17 cellular contexts compared by ENCODE assay signal in genomic region chr4:183154701-183155391, GRCh38. TPM values are rescaled to one million over a fixed set of nuclear protein-coding genes. Genes with fewer than 3 reads are reported as not detected.
A peak's percentile ranks its signal among the peaks of the same experiment; 100 is the strongest.
DNase-seq lines count a peak whose midpoint lies in the region; ATAC-seq, FAIRE-seq and TF ChIP-seq lines count a peak whose summit lies in the region.
"Had no signal": no experiment of that assay in that cellular context is flagged by ENCODE, and none has a peak within 500 bp of the region (broad histone marks: within the 10 kb centered on the region; RNA-seq: fewer than 3 reads in every experiment).

No MANE protein-coding gene starts in this region.

- H3K79me1 ChIP-seq in neuronal stem cell (ENCODE audit: low read depth, low read length), result no peaks in the 10 kb centered on the region

- DNase-seq in amniotic epithelial cell (ENCODE audit: low read depth) (peak; percentile 43), kidney (no peak), neuronal stem cell (ENCODE audit: low spot score) (no peak), T-helper 2 cell (no peak), DMS79 (lab: John Stamatoyannopoulos, UW) (no peak)
- DNase-seq: activated CD4-positive, alpha-beta T cell treated with anti-CD3 and anti-CD28 coated beads, Interleukin-2, amount 50 U/mL, for 4 hours; activated T-cell treated with anti-CD3 and anti-CD28 coated beads, Interleukin-2, amount 50 U/mL, for 4 hours; AML-193; natural killer cell; NCI-H1694 treated with DMSO at 0.1 percent for 48 hours; NCI-H524 treated with DMSO at 0.1 percent for 48 hours had no signal

- H3K23ac ChIP-seq in neuronal stem cell (ENCODE audit: low read depth, low read length, poor library complexity), result no peak overlapping the region

- no peaks in the 10 kb centered on the region for H3K9me3 ChIP-seq in HEK293 (ENCODE audit: control insufficient read depth, insufficient read depth, low read depth, low read length)
- H3K9me3 ChIP-seq in kidney (ENCODE audit: control insufficient read depth in 1 of 2, low read length in 2 of 2), result no peaks in the 10 kb centered on the region
- H3K9me3 ChIP-seq in neuronal stem cell (replicated peaks in 1 of 2; ENCODE audit: control insufficient read depth in 2 of 2, insufficient read depth in 1 of 2, low read depth in 1 of 2, low read length in 2 of 2), result no peaks in the 10 kb centered on the region

- POLR2A ChIA-PET in HEK293 (lab: Yijun Ruan, JAX), result no interaction called here

- H3K4me3 ChIP-seq in HEK293 (ENCODE audit: low read depth, low read length) (no peak overlapping the region), kidney (ENCODE audit: low read length in 2 of 2) (peak overlapping the region in 1 of 2 donors; percentile 37), neuronal stem cell (ENCODE audit: low read length in 2 of 2) (no peak overlapping the region)

- H2BK15ac ChIP-seq in neuronal stem cell (ENCODE audit: low read length), result no peak overlapping the region

- WGBS in neuronal stem cell (ENCODE audit: extremely low coverage in 2 of 2, insufficient read length in 2 of 2, insufficient replicate concordance in 1 of 2), 2 donors, result no CpG with 5 or more reads among the region's 10 CpGs

- ATAC-seq in GM19328 (IDR thresholded peaks at IDR 0.05; ENCODE audit: unreplicated experiment) (no peak), HG02678 (IDR thresholded peaks at IDR 0.05; ENCODE audit: unreplicated experiment) (no peak)
- ATAC-seq: activated T-cell treated with anti-CD3 and anti-CD28 coated beads, Interleukin-2, amount 50 U/mL, for 4 hours; HCT116; natural killer cell; SK-N-SH treated with all-trans-retinoic acid at 6 μM for 48 hours had no signal

- H3K27ac ChIP-seq in HEK293 (ENCODE audit: extremely low read depth, low read depth, low read length) (no peak overlapping the region), kidney (ENCODE audit: low read depth in 2 of 2, low read length in 2 of 2) (peak overlapping the region in 1 of 2 donors; percentile 8), neuronal stem cell (replicated peaks; ENCODE audit: low read length) (peak overlapping the region; percentile 5)

- no peak overlapping the region for H3K14ac ChIP-seq in neuronal stem cell (ENCODE audit: low read length)

- H3K4ac ChIP-seq in neuronal stem cell (ENCODE audit: low read length), result no peak overlapping the region

- CTCF ChIA-PET in HEK293 (lab: Yijun Ruan, JAX), result no interaction called here

- H3K36me3 ChIP-seq in HEK293 (ENCODE audit: control insufficient read depth in 2 of 2, insufficient read depth in 1 of 2, low read length in 2 of 2), result no peaks in the 10 kb centered on the region
- no peaks in the 10 kb centered on the region for H3K36me3 ChIP-seq in kidney (ENCODE audit: control insufficient read depth in 1 of 2, insufficient read depth in 2 of 2, low read length in 2 of 2)
- H3K36me3 ChIP-seq in neuronal stem cell (replicated peaks in 1 of 2; ENCODE audit: control insufficient read depth in 2 of 2, insufficient read depth in 2 of 2, low read length in 2 of 2), result no peaks in the 10 kb centered on the region

- H2AK5ac ChIP-seq in neuronal stem cell (ENCODE audit: low read depth, low read length), result no peak overlapping the region

- no peak overlapping the region for H3K4me2 ChIP-seq in neuronal stem cell (ENCODE audit: insufficient read depth, low read length, poor library complexity, severe bottlenecking)

- H2BK5ac ChIP-seq in neuronal stem cell (ENCODE audit: low read length), result no peak overlapping the region

- H4K91ac ChIP-seq in neuronal stem cell (ENCODE audit: low read depth, low read length, poor library complexity), result no peak overlapping the region

- H2BK120ac ChIP-seq in neuronal stem cell (ENCODE audit: low read depth, low read length), result no peak overlapping the region

- no peak overlapping the region for H2BK12ac ChIP-seq in neuronal stem cell (ENCODE audit: low read length)

- no peak overlapping the region for H4K8ac ChIP-seq in neuronal stem cell (ENCODE audit: low read depth, low read length)

- H3K18ac ChIP-seq in neuronal stem cell (ENCODE audit: low read length), result no peak overlapping the region

- H3K9ac ChIP-seq in kidney (ENCODE audit: low read length in 2 of 2) (peak overlapping the region in 1 of 2 donors; percentile 7), neuronal stem cell (ENCODE audit: low read depth, low read length, poor library complexity) (no peak overlapping the region)

- intact Hi-C loops in kidney (cut with DNase I), result no loop called here

- H3K4me1 ChIP-seq in HEK293 (ENCODE audit: control insufficient read depth, insufficient read depth, low read length) (0 out of 2 replicates have a peak, but pooled peaks cover 2% of the 10 kb centered on the region), kidney (ENCODE audit: control insufficient read depth in 1 of 2, insufficient read depth in 1 of 2, low read depth in 1 of 2, low read length in 2 of 2) (peaks cover 7 to 15% of the 10 kb centered on the region in 2 donors), neuronal stem cell (ENCODE audit: control insufficient read depth in 2 of 2, insufficient read depth in 1 of 2, low read depth in 1 of 2, low read length in 2 of 2) (peaks cover 4 to 10% of the 10 kb centered on the region in 2 donors)

- no peak for TF ChIP-seq CTCF in HEK293 (tag by site-specific recombination; IDR thresholded peaks at IDR 0.05)
- peak; percentile 4 for TF ChIP-seq CTCF in kidney (IDR thresholded peaks at IDR 0.05; ENCODE audit: borderline replicate concordance, extremely low read depth, insufficient read depth)

- H3K27me3 ChIP-seq in neuronal stem cell (ENCODE audit: control insufficient read depth in 3 of 3, insufficient read depth in 3 of 3, low read depth in 1 of 3, low read length in 3 of 3), result no peaks in the 10 kb centered on the region

- H2AFZ ChIP-seq in neuronal stem cell (ENCODE audit: low read length), result no peak overlapping the region

- FAIRE-seq in kidney (lab: Jason Lieb, UNC), result no peak
- FAIRE-seq: TTC549 had no signal

TF ChIP-seq in HEK293, 187 proteins besides CTCF, POLR2A, EP300 and RAD21:
- TF ChIP-seq ZNF776 (tag by site-specific recombination; IDR thresholded peaks at IDR 0.05; ENCODE audit: borderline replicate concordance) (no peak), ZNF596 (tag by site-specific recombination; IDR thresholded peaks at IDR 0.05) (peak; percentile 86), ZNF146 (tag by site-specific recombination; IDR thresholded peaks at IDR 0.05) (no peak), ZNF202 (tag by site-specific recombination; IDR thresholded peaks at IDR 0.05; ENCODE audit: borderline replicate concordance) (no peak), ZNF48 (tag by site-specific recombination; IDR thresholded peaks at IDR 0.05) (no peak), ATF2 (tag by site-specific recombination; IDR thresholded peaks at IDR 0.05; ENCODE audit: low read depth) (peak; percentile 75)

RNA-seq across cellular contexts. Expression of gene WWC2, which starts 55.8 kb away (rescaled TPM):
- total RNA-seq in kidney, result 59.6 TPM
- polyA plus RNA-seq in kidney (ENCODE audit: insufficient read depth, low read depth, low replicate concordance), result 10.1 TPM
- polyA plus RNA-seq in neuronal stem cell (2013, experiment 1 of 2), result 24.2 TPM
- 24.7 TPM for polyA plus RNA-seq in neuronal stem cell (2013, experiment 2 of 2)
